19 cellular contexts compared by ENCODE assay signal in the genomic region with DNA sequence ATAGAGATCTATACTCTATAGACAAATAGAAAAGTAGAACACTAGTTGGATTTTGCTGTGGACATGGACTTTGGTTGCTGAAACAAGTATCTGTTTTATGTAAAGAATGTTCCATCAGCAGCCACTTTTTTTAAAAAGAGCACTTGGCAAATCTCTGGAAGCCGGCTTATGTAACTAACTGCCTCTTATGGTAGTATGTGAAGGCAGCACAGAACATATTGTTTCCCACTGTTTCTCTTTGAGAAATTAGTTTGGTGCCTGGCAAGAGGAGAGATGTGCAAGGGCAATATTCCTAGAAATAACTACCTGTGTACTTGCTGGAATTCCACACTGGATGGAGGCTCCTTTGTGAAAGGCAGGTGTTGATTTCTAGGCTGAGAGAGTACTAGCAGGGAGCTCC.
A peak's percentile ranks its signal among the peaks of the same experiment; 100 is the strongest.
DNase-seq lines count a peak whose midpoint lies in the region; ATAC-seq and TF ChIP-seq lines count a peak whose summit lies in the region.
"Had no signal": no experiment of that assay in that cellular context is flagged by ENCODE, and none has a peak within 500 bp of the region (broad histone marks: within the 10 kb centered on the region; RNA-seq: fewer than 3 reads in every experiment).

No MANE protein-coding gene starts in this region.

- peak overlapping the region; percentile 88 for H3K27ac Mint-ChIP-seq in T-helper 2 cell treated with Interferon-gamma antibody and Interleukin-4, amounts not matched to agents 5 μg/mL and 100 μg/mL, for 36 hours
- H3K27ac Mint-ChIP-seq in activated naive CD8-positive, alpha-beta T cell treated with anti-CD3 and anti-CD28 coated beads for 36 hours: peak overlapping the region; percentile 58
- H3K27ac Mint-ChIP-seq: activated naive CD4-positive, alpha-beta T cell treated with anti-CD3 and anti-CD28 coated beads for 36 hours had no signal

- H2AFZ ChIP-seq in smooth muscle cell (ENCODE audit: low read depth): peak overlapping the region; percentile 26

- peak overlapping the region; percentile 66 for H3K4me3 Mint-ChIP-seq in T-helper 2 cell treated with Interferon-gamma antibody and Interleukin-4, amounts not matched to agents 5 μg/mL and 100 μg/mL, for 36 hours
- no peak overlapping the region for H3K4me3 Mint-ChIP-seq in activated naive CD8-positive, alpha-beta T cell treated with anti-CD3 and anti-CD28 coated beads for 36 hours
- H3K4me3 Mint-ChIP-seq: activated naive CD4-positive, alpha-beta T cell treated with anti-CD3 and anti-CD28 coated beads for 36 hours had no signal

- H3K27ac ChIP-seq in smooth muscle cell (ENCODE audit: low read depth): no peak overlapping the region
- H3K27ac ChIP-seq: lower lobe of right lung, neutrophil had no signal

- peaks cover 36% of the 10 kb centered on the region for H3K36me3 Mint-ChIP-seq in T-helper 2 cell treated with Interferon-gamma antibody and Interleukin-4, amounts not matched to agents 5 μg/mL and 100 μg/mL, for 36 hours (ENCODE audit: low read depth)
- H3K36me3 Mint-ChIP-seq in activated naive CD8-positive, alpha-beta T cell treated with anti-CD3 and anti-CD28 coated beads for 36 hours: peaks cover 3% of the 10 kb centered on the region

- no peak for ATAC-seq in HG03442 (IDR thresholded peaks at IDR 0.05; ENCODE audit: unreplicated experiment)
- ATAC-seq: SK-N-SH treated with all-trans-retinoic acid at 6 μM for 48 hours had no signal

- no peaks in the 10 kb centered on the region for H3K36me3 ChIP-seq in smooth muscle cell (ENCODE audit: low read depth)
- H3K36me3 ChIP-seq: BE2C, lower lobe of right lung, neutrophil had no signal

- no peaks in the 10 kb centered on the region for H3K9me3 ChIP-seq in smooth muscle cell (replicated peaks; ENCODE audit: low read depth)
- H3K9me3 ChIP-seq: BE2C, lower lobe of right lung, neutrophil had no signal

- H3K79me2 ChIP-seq in smooth muscle cell (ENCODE audit: low read depth): no peaks in the 10 kb centered on the region

- 20% methylated on average over 1 of the region's 1 CpG for WGBS in smooth muscle cell (ENCODE audit: low lambda C conversion rate)

- no peak for TF ChIP-seq CTCF in fibroblast of the aortic adventitia (IDR thresholded peaks at IDR 0.05; ENCODE audit: insufficient read depth, low read length)
- no peak for TF ChIP-seq CTCF in smooth muscle cell (IDR thresholded peaks at IDR 0.05; ENCODE audit: borderline replicate concordance, insufficient read depth, poor library complexity, severe bottlenecking)

- peaks cover 39% of the 10 kb centered on the region for H3K9me3 Mint-ChIP-seq in T-helper 2 cell treated with Interferon-gamma antibody and Interleukin-4, amounts not matched to agents 5 μg/mL and 100 μg/mL, for 36 hours
- peaks cover 1% of the 10 kb centered on the region for H3K9me3 Mint-ChIP-seq in activated naive CD8-positive, alpha-beta T cell treated with anti-CD3 and anti-CD28 coated beads for 36 hours
- H3K9me3 Mint-ChIP-seq: activated naive CD4-positive, alpha-beta T cell treated with anti-CD3 and anti-CD28 coated beads for 36 hours had no signal

- peaks cover 75% of the 10 kb centered on the region for H3K4me1 Mint-ChIP-seq in T-helper 2 cell treated with Interferon-gamma antibody and Interleukin-4, amounts not matched to agents 5 μg/mL and 100 μg/mL, for 36 hours (ENCODE audit: low read depth)
- H3K4me1 Mint-ChIP-seq in activated naive CD8-positive, alpha-beta T cell treated with anti-CD3 and anti-CD28 coated beads for 36 hours: peaks cover 38% of the 10 kb centered on the region

- no peak overlapping the region for H3K4me2 ChIP-seq in smooth muscle cell

- H3K4me1 ChIP-seq in smooth muscle cell (ENCODE audit: low read depth): no peaks in the 10 kb centered on the region
- H3K4me1 ChIP-seq: BE2C, lower lobe of right lung had no signal

- H3K9ac ChIP-seq in smooth muscle cell (ENCODE audit: low read depth): no peak overlapping the region

- H3K27me3 ChIP-seq in smooth muscle cell (ENCODE audit: low read depth): peaks cover 5% of the 10 kb centered on the region
- H3K27me3 ChIP-seq: neutrophil had no signal

- no peak overlapping the region for H3K4me3 ChIP-seq in fibroblast of the aortic adventitia (ENCODE audit: low read depth, low read length)
- no peak overlapping the region for H3K4me3 ChIP-seq in smooth muscle cell
- H3K4me3 ChIP-seq: lower lobe of right lung had no signal

- no peaks in the 10 kb centered on the region for H3K27me3 Mint-ChIP-seq in T-helper 2 cell treated with Interferon-gamma antibody and Interleukin-4, amounts not matched to agents 5 μg/mL and 100 μg/mL, for 36 hours (ENCODE audit: low read depth)
- H3K27me3 Mint-ChIP-seq in activated naive CD8-positive, alpha-beta T cell treated with anti-CD3 and anti-CD28 coated beads for 36 hours: peaks cover 41% of the 10 kb centered on the region

- no peaks in the 10 kb centered on the region for H4K20me1 ChIP-seq in smooth muscle cell (ENCODE audit: low read depth)

- H3F3A ChIP-seq in smooth muscle cell (ENCODE audit: low read depth): no peaks in the 10 kb centered on the region

- no peak for DNase-seq in T-helper 2 cell treated with Interferon-gamma antibody and Interleukin-4, amounts not matched to agents 5 μg/mL and 100 μg/mL, for 36 hours (ENCODE audit: low spot score)
- DNase-seq in T-helper 2 cell (no peak), fibroblast of the aortic adventitia (ENCODE audit: low read depth) (peak; percentile 45), smooth muscle cell (lab: John Stamatoyannopoulos, UW; ENCODE audit: unreplicated experiment) (no peak), SHP77 (lab: John Stamatoyannopoulos, UW) (no peak), DMS79 (lab: John Stamatoyannopoulos, UW) (no peak)
- DNase-seq in activated naive CD8-positive, alpha-beta T cell treated with anti-CD3 and anti-CD28 coated beads for 36 hours: no peak
- DNase-seq: activated CD4-positive, alpha-beta T cell treated with anti-CD3 and anti-CD28 coated beads for 1 hour; activated naive CD4-positive, alpha-beta T cell treated with anti-CD3 and anti-CD28 coated beads for 36 hours; BE2C; EL; islet precursor cell; lower lobe of right lung; NCI-H1092 treated with DMSO at 0.1 percent for 48 hours; NCI-H2107; NCI-H510A treated with DMSO at 0.1 percent for 48 hours had no signal
